Comparison of ENCODE assay signal across 16 cellular contexts in the genomic region with DNA sequence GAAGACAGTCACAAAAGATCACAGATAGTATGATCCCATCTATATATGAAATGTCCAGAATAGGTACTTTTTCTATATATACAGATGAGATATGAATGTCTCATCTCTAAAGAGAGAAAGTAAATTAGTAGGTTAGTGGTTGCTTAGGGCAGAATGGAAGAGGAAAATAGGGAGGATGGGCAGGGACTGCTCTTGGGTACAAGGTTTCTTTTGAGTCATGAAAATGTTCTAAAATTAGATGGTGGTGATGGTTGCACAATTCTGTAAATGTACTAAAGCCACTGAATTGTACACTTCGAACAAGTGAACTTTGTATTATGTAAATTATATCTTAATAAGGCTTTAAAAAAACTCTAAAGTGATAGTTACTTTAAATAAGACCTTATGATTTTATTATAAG. TPM values are rescaled to one million over a fixed set of nuclear protein-coding genes. Genes with fewer than 3 reads are reported as not detected.
A peak's percentile ranks its signal among the peaks of the same experiment; 100 is the strongest.
DNase-seq lines count a peak whose midpoint lies in the region; ATAC-seq, FAIRE-seq and TF ChIP-seq lines count a peak whose summit lies in the region.
"Had no signal": no experiment of that assay in that cellular context is flagged by ENCODE, and none has a peak within 500 bp of the region (broad histone marks: within the 10 kb centered on the region; RNA-seq: fewer than 3 reads in every experiment).

No MANE protein-coding gene starts in this region.

- no peak for ATAC-seq in HG02870 (IDR thresholded peaks at IDR 0.05; ENCODE audit: unreplicated experiment)
- ATAC-seq: HCT116 had no signal

- peak; percentile 72 for FAIRE-seq in kidney (lab: Jason Lieb, UNC)
- FAIRE-seq in GM12891 (lab: Jason Lieb, UNC), result no peak

- peaks cover 6 to 8% of the 10 kb centered on the region in 2 donors for H3K4me1 ChIP-seq in kidney (ENCODE audit: control insufficient read depth in 1 of 2, insufficient read depth in 1 of 2, low read depth in 1 of 2, low read length in 2 of 2)
- H3K4me1 ChIP-seq: heart left ventricle had no signal

- H3K36me3 ChIP-seq in kidney (ENCODE audit: control insufficient read depth in 1 of 2, insufficient read depth in 2 of 2, low read length in 2 of 2), result no peaks in the 10 kb centered on the region
- H3K36me3 ChIP-seq: heart left ventricle, SJSA1 had no signal

- no peak for TF ChIP-seq POLR2A in GM12891 (IDR thresholded peaks at IDR 0.05; ENCODE audit: low read depth, low read length)

- peak overlapping the region; percentile 100 for H3K27ac ChIP-seq in VCaP
- H3K27ac ChIP-seq in kidney (ENCODE audit: low read depth in 2 of 2, low read length in 2 of 2), result no peak overlapping the region
- H3K27ac ChIP-seq: heart left ventricle, SJSA1 had no signal

- no peaks in the 10 kb centered on the region for H3K9me3 ChIP-seq in kidney (ENCODE audit: control insufficient read depth in 1 of 2, low read length in 2 of 2)
- H3K9me3 ChIP-seq: heart left ventricle, SJSA1 had no signal

- H3K9ac ChIP-seq in kidney (ENCODE audit: low read length in 2 of 2), result no peak overlapping the region

- H3K4me3 ChIP-seq in GM12865 (ENCODE audit: low read depth, low read length) (no peak overlapping the region), kidney (ENCODE audit: low read length in 2 of 2) (no peak overlapping the region)
- H3K4me3 ChIP-seq: heart left ventricle, SJSA1 had no signal

- intact Hi-C loops in kidney (cut with DNase I), result no loop called here

- peak; percentile 31 for DNase-seq in GM12865 (ENCODE audit: low read depth)
- peak; percentile 49 for DNase-seq in LHCN-M2 (ENCODE audit: low read depth)
- no peak for DNase-seq in kidney
- no peak for DNase-seq in nucleus accumbens (lab: John Stamatoyannopoulos, UW)
- DNase-seq in GM12891 (ENCODE audit: insufficient read length, low spot score), result no peak
- DNase-seq in cortex of kidney (lab: John Stamatoyannopoulos, UW), result no peak
- DNase-seq: activated CD4-positive, alpha-beta T cell treated with anti-CD3 and anti-CD28 coated beads for 48 hours; CD4-positive, CD25-positive, alpha-beta regulatory T cell; cerebellar nuclear complex; heart left ventricle; NCI-H1105 treated with DMSO at 0.1 percent for 48 hours; T1000 had no signal

- TF ChIP-seq CTCF in GM12865 (IDR thresholded peaks at IDR 0.05; ENCODE audit: insufficient read depth, low read depth, low read length, missing control alignments) (no peak), VCaP (conservative IDR thresholded peaks at IDR 0.05) (no peak), kidney (IDR thresholded peaks at IDR 0.05; ENCODE audit: borderline replicate concordance, extremely low read depth, insufficient read depth) (no peak)

TF ChIP-seq in GM12891, 5 proteins besides CTCF, POLR2A, EP300 and RAD21:
- TF ChIP-seq POLR2AphosphoS5 (IDR thresholded peaks at IDR 0.05; ENCODE audit: low read depth, low read length), result no peak
- no peak for TF ChIP-seq TAF1 (IDR thresholded peaks at IDR 0.05; ENCODE audit: low read depth, low read length)
- TF ChIP-seq SPI1 (IDR thresholded peaks at IDR 0.05; ENCODE audit: low read depth, low read length), result no peak
- no peak for TF ChIP-seq POU2F2 (IDR thresholded peaks at IDR 0.05; ENCODE audit: low read depth, low read length)
- TF ChIP-seq PAX5 (IDR thresholded peaks at IDR 0.05; ENCODE audit: insufficient read depth, low read length, severe bottlenecking), result no peak

RNA-seq across cellular contexts. Expression of a gene that starts 59.6 kb away (rescaled TPM):
- total RNA-seq in LHCN-M2 (2014; rRNA removed) (16.3 and 23.1 TPM in 2 replicates), kidney (38.5 TPM)
- polyA plus RNA-seq in LHCN-M2 (2012), result 53.8 TPM
- 18.4 TPM for polyA plus RNA-seq in kidney (ENCODE audit: insufficient read depth, low read depth, low replicate concordance)
- 2.9 TPM for polyA plus RNA-seq in GM12891 (2012; ENCODE audit: low read depth, missing spikeins)

Comparison
In these comparisons a context has a peak if more than half of its experiments do, and no peak if none do; other contexts are left out.
1. DNase-seq: peak in GM12865 (single experiment) and LHCN-M2 (single experiment); none in kidney (single experiment), nucleus accumbens (0 of 56), GM12891 (single experiment) and cortex of kidney (single experiment).